25 cellular contexts compared by ENCODE assay signal in the genomic region with DNA sequence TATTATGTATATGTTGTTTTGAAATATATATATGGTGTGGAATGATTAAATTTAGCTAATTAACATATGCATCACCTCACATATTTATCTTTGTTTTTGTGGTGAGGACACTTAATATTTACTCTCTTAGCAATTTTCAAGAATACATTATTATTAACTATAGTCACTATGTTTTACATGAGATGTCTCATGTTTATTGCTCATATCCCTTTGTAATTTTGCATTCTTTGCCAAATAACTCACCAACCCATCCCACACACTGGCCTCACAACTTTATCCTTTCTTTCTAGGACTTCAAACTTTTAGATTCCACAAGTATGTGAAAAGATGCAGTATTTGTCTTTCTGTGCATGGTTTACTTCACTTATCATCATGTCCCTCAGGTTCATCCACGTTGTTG.
"Had no signal": no experiment of that assay in that cellular context is flagged by ENCODE, and none has a peak within 500 bp of the region (broad histone marks: within the 10 kb centered on the region; RNA-seq: fewer than 3 reads in every experiment).

No MANE protein-coding gene starts in this region.

- ATAC-seq: effector memory CD8-positive, alpha-beta T cell; esophagus mucosa; left cardiac atrium; left lung; naive thymus-derived CD8-positive, alpha-beta T cell; sciatic nerve; stimulated activated naive CD8-positive, alpha-beta T cell treated with anti-CD3 and anti-CD28 coated beads, Interleukin-15, amount 100 ng/mL, for 72 hours had no signal

- H3K27me3 Mint-ChIP-seq: effector memory CD8-positive, alpha-beta T cell; naive thymus-derived CD8-positive, alpha-beta T cell; stimulated activated naive CD8-positive, alpha-beta T cell treated with anti-CD3 and anti-CD28 coated beads, Interleukin-15, amount 100 ng/mL, for 72 hours had no signal

- H3K36me3 Mint-ChIP-seq: immature natural killer cell had no signal

- H3K27ac ChIP-seq: left lung, prostate gland, right atrium auricular region, suprapubic skin, transverse colon, vagina had no signal

- H3K4me3 ChIP-seq: left lung, prostate gland, right atrium auricular region, smooth muscle cell, suprapubic skin, transverse colon, vagina had no signal

- H3K27me3 ChIP-seq: left lung, right atrium auricular region, suprapubic skin, transverse colon, vagina had no signal

- H3K36me3 ChIP-seq: left lung, prostate gland, right atrium auricular region, suprapubic skin, transverse colon, vagina had no signal

- H3K9me3 ChIP-seq: prostate gland, right atrium auricular region, suprapubic skin, transverse colon, vagina had no signal

- H3K27ac Mint-ChIP-seq: effector memory CD8-positive, alpha-beta T cell; immature natural killer cell; naive thymus-derived CD8-positive, alpha-beta T cell; nephron progenitor cell; stimulated activated naive CD8-positive, alpha-beta T cell treated with anti-CD3 and anti-CD28 coated beads, Interleukin-15, amount 100 ng/mL, for 72 hours had no signal

- H3K4me3 Mint-ChIP-seq: effector memory CD8-positive, alpha-beta T cell; immature natural killer cell; naive thymus-derived CD8-positive, alpha-beta T cell; nephron progenitor cell; stimulated activated naive CD8-positive, alpha-beta T cell treated with anti-CD3 and anti-CD28 coated beads, Interleukin-15, amount 100 ng/mL, for 72 hours had no signal

- FAIRE-seq: endometrium had no signal

- H3K4me1 ChIP-seq: left lung, prostate gland, right atrium auricular region, suprapubic skin, transverse colon, vagina had no signal

- H3K4me2 ChIP-seq: smooth muscle cell had no signal

- DNase-seq: cortex of kidney; effector memory CD8-positive, alpha-beta T cell; hypothalamus; immature natural killer cell; left cardiac atrium; left lung; mesendoderm; naive thymus-derived CD8-positive, alpha-beta T cell; nephron progenitor cell; nucleus accumbens; stimulated activated CD4-positive, alpha-beta T cell treated with anti-CD3 and anti-CD28 coated beads, Interleukin-12 subunit alpha, Interleukin-12 subunit beta, amount 100 ng/mL, for 4 hours; stimulated activated CD4-positive, alpha-beta T cell treated with anti-CD3 and anti-CD28 coated beads, Interleukin-1b, Interleukin-23, amount 100 ng/mL, for 48 hours; stimulated activated CD4-positive, alpha-beta T cell treated with anti-CD3 and anti-CD28 coated beads, Interleukin-4, amount 100 ng/mL, for 1 hour; stimulated activated CD8-positive, alpha-beta memory T cell treated with anti-CD3 and anti-CD28 coated beads, Interleukin-4, amount 100 ng/mL, for 48 hours; stimulated activated naive CD4-positive, alpha-beta T cell; stimulated activated naive CD8-positive, alpha-beta T cell treated with anti-CD3 and anti-CD28 coated beads, Interleukin-15, amount 100 ng/mL, for 72 hours; transverse colon had no signal

- H3K4me1 Mint-ChIP-seq: immature natural killer cell; naive thymus-derived CD8-positive, alpha-beta T cell; nephron progenitor cell; stimulated activated naive CD8-positive, alpha-beta T cell treated with anti-CD3 and anti-CD28 coated beads, Interleukin-15, amount 100 ng/mL, for 72 hours had no signal
